ENCODE assay signal across 8 cellular contexts in the genomic region with DNA sequence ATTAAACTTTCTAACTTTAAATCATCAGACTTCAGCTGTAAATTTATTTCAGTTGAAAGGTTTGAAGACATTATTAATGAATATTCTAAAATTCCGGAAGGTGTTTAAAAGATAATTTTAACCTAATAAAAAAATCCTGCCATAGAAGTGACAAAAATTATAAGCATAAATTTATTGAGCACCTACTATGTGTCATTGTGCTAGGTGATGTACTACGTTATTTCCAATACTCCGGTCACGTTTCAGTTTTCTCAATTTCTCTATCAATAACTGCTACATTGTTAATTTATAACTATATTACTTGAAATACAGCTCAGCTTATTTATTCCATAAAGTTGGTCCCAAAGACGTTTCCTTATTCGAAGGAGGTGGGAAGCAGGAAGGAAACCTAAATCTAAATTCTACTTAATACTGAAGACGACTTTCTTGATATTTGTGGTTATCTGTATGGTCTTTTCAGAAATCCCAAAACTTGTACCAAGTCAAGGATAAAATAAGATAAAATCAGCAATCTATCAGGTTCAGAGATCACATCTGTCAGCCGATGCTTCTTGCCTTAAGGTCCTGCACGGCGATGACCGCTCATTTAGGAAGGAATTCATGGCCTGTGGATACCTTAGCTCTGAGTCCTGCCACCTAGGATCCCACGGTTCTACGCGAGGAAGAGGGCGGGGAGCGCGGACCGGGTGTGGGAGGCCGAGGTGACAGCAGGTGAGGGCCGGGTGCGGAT. TPM values are rescaled to one million over a fixed set of nuclear protein-coding genes. Genes with fewer than 3 reads are reported as not detected.
A peak's percentile ranks its signal among the peaks of the same experiment; 100 is the strongest.
DNase-seq lines count a peak whose midpoint lies in the region; ATAC-seq and TF ChIP-seq lines count a peak whose summit lies in the region.

No MANE protein-coding gene starts in this region.

- H3K4me3 Mint-ChIP-seq in IgD-negative memory B cell = peak overlapping the region; percentile 89 to 100 (median 99)
- H3K4me3 Mint-ChIP-seq in activated T-helper 1 cell treated with anti-CD3 and anti-CD28 coated beads, Interleukin-12 subunit alpha, Interleukin-12 subunit beta, Interleukin-2, Interleukin-4 antibody, amounts not matched to agents 30 ng/mL and 10 ng/mL and 1 ng/mL, durations not matched to agents 14 hours and 24 hours and 36 hours = peak overlapping the region; percentile 97

- no peaks in the 10 kb centered on the region for H3K9me2 ChIP-seq in hepatocyte (replicated peaks; ENCODE audit: insufficient read depth)

- H3K4me2 ChIP-seq in hepatocyte = peak overlapping the region; percentile 89

- H3K36me3 ChIP-seq in hepatocyte (replicated peaks; ENCODE audit: insufficient read depth, low read depth) = no peaks in the 10 kb centered on the region

- no peaks in the 10 kb centered on the region for H3K9me3 ChIP-seq in hepatocyte (ENCODE audit: low read depth)

- H3K27me3 ChIP-seq in hepatocyte = peaks cover 23% of the 10 kb centered on the region

- H3K4me3 ChIP-seq in hepatocyte = peak overlapping the region; percentile 91

- H3K27ac ChIP-seq in hepatocyte = peak overlapping the region; percentile 77

- no peaks in the 10 kb centered on the region for H3K9me3 Mint-ChIP-seq in IgD-negative memory B cell
- no peaks in the 10 kb centered on the region for H3K9me3 Mint-ChIP-seq in activated T-helper 1 cell treated with anti-CD3 and anti-CD28 coated beads, Interleukin-12 subunit alpha, Interleukin-12 subunit beta, Interleukin-2, Interleukin-4 antibody, amounts not matched to agents 30 ng/mL and 10 ng/mL and 1 ng/mL, durations not matched to agents 14 hours and 24 hours and 36 hours

- peak overlapping the region; percentile 95 for H2AFZ ChIP-seq in hepatocyte

- WGBS in hepatocyte (ENCODE audit: low lambda C conversion rate, missing lambda C conversion rate) = 29% methylated on average over 21 of the region's 21 CpGs

- no peaks in the 10 kb centered on the region for H3K27me3 Mint-ChIP-seq in IgD-negative memory B cell
- no peaks in the 10 kb centered on the region for H3K27me3 Mint-ChIP-seq in activated T-helper 1 cell treated with anti-CD3 and anti-CD28 coated beads, Interleukin-12 subunit alpha, Interleukin-12 subunit beta, Interleukin-2, Interleukin-4 antibody, amounts not matched to agents 30 ng/mL and 10 ng/mL and 1 ng/mL, durations not matched to agents 14 hours and 24 hours and 36 hours (ENCODE audit: insufficient read depth)

- H3K27ac Mint-ChIP-seq in IgD-negative memory B cell = peak overlapping the region; percentile 91 to 100 (median 99)
- H3K27ac Mint-ChIP-seq in activated T-helper 1 cell treated with anti-CD3 and anti-CD28 coated beads, Interleukin-12 subunit alpha, Interleukin-12 subunit beta, Interleukin-2, Interleukin-4 antibody, amounts not matched to agents 30 ng/mL and 10 ng/mL and 1 ng/mL, durations not matched to agents 14 hours and 24 hours and 36 hours = peak overlapping the region; percentile 100

- peaks cover 24% of the 10 kb centered on the region for H3K79me2 ChIP-seq in hepatocyte

- H3K4me1 ChIP-seq in hepatocyte (ENCODE audit: insufficient read depth) = no peaks in the 10 kb centered on the region

- TF ChIP-seq CTCF in hepatocyte (IDR thresholded peaks at IDR 0.05; ENCODE audit: poor library complexity) = no peak

- H3K4me1 Mint-ChIP-seq in IgD-negative memory B cell = peaks cover 20 to 25% (median 21%) of the 10 kb centered on the region in 3 donors
- H3K4me1 Mint-ChIP-seq in activated T-helper 1 cell treated with anti-CD3 and anti-CD28 coated beads, Interleukin-12 subunit alpha, Interleukin-12 subunit beta, Interleukin-2, Interleukin-4 antibody, amounts not matched to agents 30 ng/mL and 10 ng/mL and 1 ng/mL, durations not matched to agents 14 hours and 24 hours and 36 hours (ENCODE audit: low read depth) = peaks cover 50% of the 10 kb centered on the region

- intact Hi-C loops in activated T-helper 1 cell treated with anti-CD3 and anti-CD28 coated beads, Interleukin-12 subunit alpha, Interleukin-12 subunit beta, Interleukin-2, Interleukin-4 antibody, amounts not matched to agents 30 ng/mL and 10 ng/mL and 1 ng/mL, durations not matched to agents 14 hours and 24 hours and 36 hours (cut with micrococcal nuclease) = loop anchor here (1.0 to 2.0 kb wide), 8 partner anchors 173 to 617 kb away; no protein-coding TSS in a partner anchor

- no peak for ATAC-seq in GM18907 (IDR thresholded peaks at IDR 0.05; ENCODE audit: unreplicated experiment)

- peaks cover 3% of the 10 kb centered on the region for H4K20me1 ChIP-seq in hepatocyte (ENCODE audit: insufficient read depth, poor library complexity, severe bottlenecking)

- no peaks in the 10 kb centered on the region for H3K36me3 Mint-ChIP-seq in IgD-negative memory B cell
- H3K36me3 Mint-ChIP-seq in activated T-helper 1 cell treated with anti-CD3 and anti-CD28 coated beads, Interleukin-12 subunit alpha, Interleukin-12 subunit beta, Interleukin-2, Interleukin-4 antibody, amounts not matched to agents 30 ng/mL and 10 ng/mL and 1 ng/mL, durations not matched to agents 14 hours and 24 hours and 36 hours (ENCODE audit: low read depth) = peaks cover 8% of the 10 kb centered on the region

- DNase-seq in activated T-helper 1 cell treated with anti-CD3 and anti-CD28 coated beads, Interleukin-12 subunit alpha, Interleukin-12 subunit beta, Interleukin-2, Interleukin-4 antibody, amounts not matched to agents 30 ng/mL and 10 ng/mL and 1 ng/mL, durations not matched to agents 14 hours and 24 hours and 36 hours (ENCODE audit: low spot score) = no peak
- DNase-seq in hepatocyte (ENCODE audit: low spot score) = no peak
- peak; percentile 73 to 74 for DNase-seq in stimulated activated CD4-positive, alpha-beta T cell treated with anti-CD3 and anti-CD28 coated beads, Interleukin-15, amount 100 ng/mL, for 48 hours (ENCODE audit: low read depth in 2 of 2)
- DNase-seq in medulla oblongata (ENCODE audit: extremely low spot score) = no peak
- no peak for DNase-seq in HCEC 1CT
- no peak for DNase-seq in NCI-H2107 treated with DMSO at 0.1 percent for 48 hours (lab: John Stamatoyannopoulos, UW; ENCODE audit: unreplicated experiment)

RNA-seq across cellular contexts. Expression of gene ZEB1, which starts 1.2 kb away (rescaled TPM):
- polyA plus RNA-seq in IgD-negative memory B cell (32.2 TPM), hepatocyte (11.9 and 13.6 TPM in 2 replicates)
- total RNA-seq in activated T-helper 1 cell treated with anti-CD3 and anti-CD28 coated beads, Interleukin-12 subunit alpha, Interleukin-12 subunit beta, Interleukin-2, Interleukin-4 antibody, amounts not matched to agents 30 ng/mL and 10 ng/mL and 1 ng/mL, durations not matched to agents 14 hours and 24 hours and 36 hours = 70.8 and 79.8 TPM in 2 replicates
- total RNA-seq in hepatocyte = 14.3 and 25.2 TPM in 2 replicates

Comparison
In these comparisons a context has a peak if more than half of its experiments do, and no peak if none do; other contexts are left out.
1. DNase-seq: peak in stimulated activated CD4-positive, alpha-beta T cell treated with anti-CD3 and anti-CD28 coated beads, Interleukin-15, amount 100 ng/mL, for 48 hours (2 of 2); none in activated T-helper 1 cell treated with anti-CD3 and anti-CD28 coated beads, Interleukin-12 subunit alpha, Interleukin-12 subunit beta, Interleukin-2, Interleukin-4 antibody, amounts not matched to agents 30 ng/mL and 10 ng/mL and 1 ng/mL, durations not matched to agents 14 hours and 24 hours and 36 hours (single experiment), hepatocyte (single experiment), medulla oblongata (single experiment), HCEC 1CT (single experiment) and NCI-H2107 treated with DMSO at 0.1 percent for 48 hours (single experiment).